ENCODE assay signal across 32 cellular contexts in genomic region chr5:133035224-133035623, GRCh38.
"Had no signal": no experiment of that assay in that cellular context is flagged by ENCODE, and none has a peak within 500 bp of the region (broad histone marks: within the 10 kb centered on the region; RNA-seq: fewer than 3 reads in every experiment).

No MANE protein-coding gene starts in this region.

- ATAC-seq: gastrocnemius medialis; left lung; lower lobe of right lung; mucosa of descending colon; pancreas; psoas muscle; stimulated activated effector memory CD8-positive, alpha-beta T cell treated with anti-CD3 and anti-CD28 coated beads, Interleukin-12 subunit alpha, Interleukin-12 subunit beta, amount 100 ng/mL, for 72 hours; upper lobe of right lung had no signal

- H3K9me3 Mint-ChIP-seq: activated CD4-positive, alpha-beta memory T cell treated with anti-CD3 and anti-CD28 coated beads, Interleukin-2, amount 10 ng/mL, durations not matched to agents 7 days and 5 days; activated CD4-positive, alpha-beta T cell treated with anti-CD3 and anti-CD28 coated beads, Interleukin-2, amount 10 ng/mL, durations not matched to agents 7 days and 5 days; activated naive CD4-positive, alpha-beta T cell treated with anti-CD3 and anti-CD28 coated beads for 36 hours; activated naive CD8-positive, alpha-beta T cell treated with anti-CD3 and anti-CD28 coated beads, Interleukin-2, amount 10 ng/mL, durations not matched to agents 7 days and 5 days; nephron; stimulated activated effector memory CD8-positive, alpha-beta T cell treated with anti-CD3 and anti-CD28 coated beads, Interleukin-12 subunit alpha, Interleukin-12 subunit beta, amount 100 ng/mL, for 72 hours; T-helper 1 cell treated with Interleukin-12 subunit alpha and Interleukin-12 subunit beta and Interleukin-4 antibody, amounts not matched to agents 30 μg/mL and 1 μg/mL, for 36 hours had no signal

- H3K36me3 ChIP-seq: ascending aorta, cardiac muscle cell, colonic mucosa, gastrocnemius medialis, left lung, lower lobe of right lung, pancreas, sigmoid colon, stomach, suprapubic skin, tibial artery, upper lobe of right lung had no signal

- H3K4me1 Mint-ChIP-seq: brain, nephron had no signal

- H3K4me3 ChIP-seq: ascending aorta, cardiac muscle cell, colonic mucosa, gastrocnemius medialis, left lung, lower lobe of right lung, mucosa of descending colon, pancreas, psoas muscle, sigmoid colon, stomach, suprapubic skin, tibial artery, upper lobe of right lung had no signal

- H3K27ac ChIP-seq: ascending aorta, cardiac muscle cell, colonic mucosa, gastrocnemius medialis, left lung, lower lobe of right lung, pancreas, psoas muscle, sigmoid colon, stomach, suprapubic skin, tibial artery, upper lobe of right lung had no signal

- H3K27me3 Mint-ChIP-seq: activated naive CD8-positive, alpha-beta T cell treated with anti-CD3 and anti-CD28 coated beads, Interleukin-2, amount 10 ng/mL, durations not matched to agents 7 days and 5 days had no signal

- DNase-seq: activated CD4-positive, alpha-beta memory T cell treated with anti-CD3 and anti-CD28 coated beads, Interleukin-2, amount 10 ng/mL, durations not matched to agents 7 days and 5 days; activated CD4-positive, alpha-beta T cell treated with anti-CD3 and anti-CD28 coated beads for 1 hour; activated CD4-positive, alpha-beta T cell treated with anti-CD3 and anti-CD28 coated beads, Interleukin-2, amount 10 ng/mL, durations not matched to agents 7 days and 5 days; activated naive CD4-positive, alpha-beta T cell treated with anti-CD3 and anti-CD28 coated beads for 36 hours; activated naive CD8-positive, alpha-beta T cell treated with anti-CD3 and anti-CD28 coated beads, Interleukin-2, amount 10 ng/mL, durations not matched to agents 7 days and 5 days; activated T-cell treated with anti-CD3 and anti-CD28 coated beads, Interleukin-2, amount 50 U/mL, for 48 hours; cerebellar nuclear complex; colonic mucosa; effector memory CD4-positive, alpha-beta T cell; erythroblast; gastrocnemius medialis; glutamatergic neuron; left lung; lower lobe of right lung; mesendoderm; mucosa of descending colon; psoas muscle; sigmoid colon; small intestine; stimulated activated CD4-positive, alpha-beta T cell treated with anti-CD3 and anti-CD28 coated beads, Interleukin-4, amount 100 ng/mL, for 24 hours; stomach; T1000; tibial artery; upper lobe of right lung had no signal

- H3K27ac Mint-ChIP-seq: activated CD4-positive, alpha-beta memory T cell treated with anti-CD3 and anti-CD28 coated beads, Interleukin-2, amount 10 ng/mL, durations not matched to agents 7 days and 5 days; activated CD4-positive, alpha-beta T cell treated with anti-CD3 and anti-CD28 coated beads, Interleukin-2, amount 10 ng/mL, durations not matched to agents 7 days and 5 days; activated naive CD4-positive, alpha-beta T cell treated with anti-CD3 and anti-CD28 coated beads for 36 hours; activated naive CD8-positive, alpha-beta T cell treated with anti-CD3 and anti-CD28 coated beads, Interleukin-2, amount 10 ng/mL, durations not matched to agents 7 days and 5 days; brain; nephron; stimulated activated effector memory CD8-positive, alpha-beta T cell treated with anti-CD3 and anti-CD28 coated beads, Interleukin-12 subunit alpha, Interleukin-12 subunit beta, amount 100 ng/mL, for 72 hours; T-helper 1 cell treated with Interleukin-12 subunit alpha and Interleukin-12 subunit beta and Interleukin-4 antibody, amounts not matched to agents 30 μg/mL and 1 μg/mL, for 36 hours had no signal

- H3K27me3 ChIP-seq: ascending aorta, cardiac muscle cell, colonic mucosa, gastrocnemius medialis, left lung, pancreas, sigmoid colon, stomach, suprapubic skin, tibial artery, upper lobe of right lung had no signal

- H3K4me3 Mint-ChIP-seq: activated CD4-positive, alpha-beta memory T cell treated with anti-CD3 and anti-CD28 coated beads, Interleukin-2, amount 10 ng/mL, durations not matched to agents 7 days and 5 days; activated CD4-positive, alpha-beta T cell treated with anti-CD3 and anti-CD28 coated beads, Interleukin-2, amount 10 ng/mL, durations not matched to agents 7 days and 5 days; activated naive CD4-positive, alpha-beta T cell treated with anti-CD3 and anti-CD28 coated beads for 36 hours; activated naive CD8-positive, alpha-beta T cell treated with anti-CD3 and anti-CD28 coated beads, Interleukin-2, amount 10 ng/mL, durations not matched to agents 7 days and 5 days; brain; nephron; stimulated activated effector memory CD8-positive, alpha-beta T cell treated with anti-CD3 and anti-CD28 coated beads, Interleukin-12 subunit alpha, Interleukin-12 subunit beta, amount 100 ng/mL, for 72 hours; T-helper 1 cell treated with Interleukin-12 subunit alpha and Interleukin-12 subunit beta and Interleukin-4 antibody, amounts not matched to agents 30 μg/mL and 1 μg/mL, for 36 hours had no signal

- H3K9me3 ChIP-seq: ascending aorta, colonic mucosa, gastrocnemius medialis, left lung, lower lobe of right lung, mucosa of descending colon, pancreas, psoas muscle, sigmoid colon, stomach, suprapubic skin, tibial artery, upper lobe of right lung had no signal

- H3K4me1 ChIP-seq: colonic mucosa, gastrocnemius medialis, left lung, lower lobe of right lung, psoas muscle, sigmoid colon, suprapubic skin, upper lobe of right lung had no signal

- H3K36me3 Mint-ChIP-seq: activated naive CD8-positive, alpha-beta T cell treated with anti-CD3 and anti-CD28 coated beads, Interleukin-2, amount 10 ng/mL, durations not matched to agents 7 days and 5 days; brain; stimulated activated effector memory CD8-positive, alpha-beta T cell treated with anti-CD3 and anti-CD28 coated beads, Interleukin-12 subunit alpha, Interleukin-12 subunit beta, amount 100 ng/mL, for 72 hours had no signal
